In genomic region chr14:93003945-93004698, GRCh38 we compare ENCODE assay signal across 19 cellular contexts.
A peak's percentile ranks its signal among the peaks of the same experiment; 100 is the strongest.
DNase-seq lines count a peak whose midpoint lies in the region; ATAC-seq and TF ChIP-seq lines count a peak whose summit lies in the region.
"Had no signal": no experiment of that assay in that cellular context is flagged by ENCODE, and none has a peak within 500 bp of the region (broad histone marks: within the 10 kb centered on the region; RNA-seq: fewer than 3 reads in every experiment).

No MANE protein-coding gene starts in this region.

- ATAC-seq in T-helper 17 cell, result no peak
- ATAC-seq: activated CD4-positive, alpha-beta T cell treated with anti-CD3 and anti-CD28 coated beads for 36 hours; GM23338 had no signal

- TF ChIP-seq RAD21 in neural cell (conservative IDR thresholded peaks at IDR 0.05), result no peak

- peaks cover 3% of the 10 kb centered on the region for H3F3A ChIP-seq in neural cell (ENCODE audit: insufficient read depth, low read length, poor library complexity, severe bottlenecking)

- POLR2A ChIA-PET in RWPE1 (lab: Yijun Ruan, JAX; ENCODE audit: low non-redundant PET), result no interaction called here

- peak overlapping the region; percentile 74 for H3K27ac ChIP-seq in RWPE1
- peak overlapping the region; percentile 77 for H3K27ac ChIP-seq in neural cell (ENCODE audit: low read length)

- H3K4me2 ChIP-seq in neural cell (ENCODE audit: low read length), result no peak overlapping the region
- H3K4me2 ChIP-seq: GM23338 had no signal

- DNase-seq in AG10803 (ENCODE audit: low read depth), result peak; percentile 47
- DNase-seq in RWPE1 (ENCODE audit: low spot score), result no peak
- no peak for DNase-seq in activated gamma-delta T cell treated with Interleukin-2 at 50 U/mL for 16 hours
- DNase-seq in T-helper 17 cell, result no peak
- no peak for DNase-seq in GM20000 (ENCODE audit: low spot score)
- no peak for DNase-seq in osteocyte (ENCODE audit: extremely low spot score, unreplicated experiment)
- DNase-seq: ACHN; activated CD4-positive, alpha-beta T cell treated with anti-CD3 and anti-CD28 coated beads for 36 hours; activated naive CD4-positive, alpha-beta T cell treated with anti-CD3 and anti-CD28 coated beads, Interleukin-2, amount 50 U/mL, for 16 hours; activated T-cell treated with anti-CD3 and anti-CD28 coated beads for 4 hours; islet precursor cell; mesendoderm; NCI-H2029 treated with DMSO at 0.1 percent for 48 hours; occipital lobe; small intestine had no signal

- no peak for TF ChIP-seq CTCF in AG10803 (conservative IDR thresholded peaks at IDR 0.05; ENCODE audit: low read length)
- no peak for TF ChIP-seq CTCF in RWPE1 (conservative IDR thresholded peaks at IDR 0.05; ENCODE audit: low read depth)
- TF ChIP-seq CTCF in neural cell (IDR thresholded peaks at IDR 0.05; ENCODE audit: poor library complexity, severe bottlenecking), result no peak
- no peak for TF ChIP-seq CTCF in GM20000 (IDR thresholded peaks at IDR 0.05; ENCODE audit: extremely low read depth, missing control alignments)
- no peak for TF ChIP-seq CTCF in osteocyte (IDR thresholded peaks at IDR 0.05)

- H3K27me3 Mint-ChIP-seq in dendritic cell treated with granulocyte-macrophage colony-stimulating factor and Interleukin-4, amounts not matched to agents 40 ng/mL and 50 ng/mL, for 4 days, result no peaks in the 10 kb centered on the region
- no peaks in the 10 kb centered on the region for H3K27me3 Mint-ChIP-seq in T-helper 17 cell
- no peaks in the 10 kb centered on the region for H3K27me3 Mint-ChIP-seq in osteocyte (ENCODE audit: unreplicated experiment)
- H3K27me3 Mint-ChIP-seq: activated CD4-positive, alpha-beta T cell treated with anti-CD3 and anti-CD28 coated beads for 36 hours; central memory CD8-positive, alpha-beta T cell had no signal

- H3K79me2 ChIP-seq in neural cell (replicated peaks; ENCODE audit: insufficient read depth, low read length), result no peaks in the 10 kb centered on the region

- H3K27me3 ChIP-seq in neural cell (ENCODE audit: insufficient read depth, low read depth, low read length), result no peaks in the 10 kb centered on the region

- TF ChIP-seq EP300 in neural cell (conservative IDR thresholded peaks at IDR 0.05; ENCODE audit: poor library complexity, severe bottlenecking), result peak; percentile 63

- H3K9ac ChIP-seq in neural cell (ENCODE audit: low read length), result peak overlapping the region; percentile 55

- no peaks in the 10 kb centered on the region for H3K9me3 ChIP-seq in neural cell (ENCODE audit: low read length)
- no peaks in the 10 kb centered on the region for H3K9me3 ChIP-seq in T-helper 17 cell (ENCODE audit: control insufficient read depth, low read length, poor library complexity, severe bottlenecking)

- H3K9me3 Mint-ChIP-seq in dendritic cell treated with granulocyte-macrophage colony-stimulating factor and Interleukin-4, amounts not matched to agents 40 ng/mL and 50 ng/mL, for 4 days, result no peaks in the 10 kb centered on the region
- H3K9me3 Mint-ChIP-seq in osteocyte (ENCODE audit: unreplicated experiment), result no peaks in the 10 kb centered on the region
- H3K9me3 Mint-ChIP-seq: central memory CD8-positive, alpha-beta T cell; GM23338 had no signal

- peaks cover 81% of the 10 kb centered on the region for H3K4me1 Mint-ChIP-seq in dendritic cell treated with granulocyte-macrophage colony-stimulating factor and Interleukin-4, amounts not matched to agents 40 ng/mL and 50 ng/mL, for 4 days (ENCODE audit: low read depth)
- H3K4me1 Mint-ChIP-seq in T-helper 17 cell (peaks cover 16% of the 10 kb centered on the region), osteocyte (ENCODE audit: unreplicated experiment) (peaks cover 39% of the 10 kb centered on the region)
- H3K4me1 Mint-ChIP-seq: activated CD4-positive, alpha-beta T cell treated with anti-CD3 and anti-CD28 coated beads for 36 hours had no signal

- no peaks in the 10 kb centered on the region for H3K9me2 ChIP-seq in neural cell (ENCODE audit: insufficient read depth, low read length)

- H3K4me3 ChIP-seq in AG10803 (ENCODE audit: low read length), result no peak overlapping the region
- peak overlapping the region; percentile 32 for H3K4me3 ChIP-seq in neural cell (ENCODE audit: low read length)
- H3K4me3 ChIP-seq: GM23338 had no signal

- no peak overlapping the region for H2AFZ ChIP-seq in neural cell (ENCODE audit: low read depth, low read length)
- H2AFZ ChIP-seq: GM23338 had no signal

- H4K20me1 ChIP-seq in neural cell (ENCODE audit: insufficient read depth), result no peaks in the 10 kb centered on the region

- intact Hi-C loops in dendritic cell treated with granulocyte-macrophage colony-stimulating factor and Interleukin-4, amounts not matched to agents 40 ng/mL and 50 ng/mL, for 4 days (cut with micrococcal nuclease), result no loop called here

- H3K36me3 ChIP-seq in neural cell (ENCODE audit: insufficient read depth, low read length), result no peaks in the 10 kb centered on the region

- H3K27ac Mint-ChIP-seq in dendritic cell treated with granulocyte-macrophage colony-stimulating factor and Interleukin-4, amounts not matched to agents 40 ng/mL and 50 ng/mL, for 4 days, result peak overlapping the region; percentile 14
- H3K27ac Mint-ChIP-seq in T-helper 17 cell (no peak overlapping the region), osteocyte (ENCODE audit: unreplicated experiment) (no peak overlapping the region)
- H3K27ac Mint-ChIP-seq: activated CD4-positive, alpha-beta T cell treated with anti-CD3 and anti-CD28 coated beads for 36 hours had no signal

- CTCF ChIA-PET in RWPE1 (lab: Yijun Ruan, JAX), result no interaction called here

- H3K36me3 Mint-ChIP-seq in dendritic cell treated with granulocyte-macrophage colony-stimulating factor and Interleukin-4, amounts not matched to agents 40 ng/mL and 50 ng/mL, for 4 days (ENCODE audit: low read depth), result peaks cover 67% of the 10 kb centered on the region
- H3K36me3 Mint-ChIP-seq in T-helper 17 cell (ENCODE audit: low read depth), result peaks cover 3% of the 10 kb centered on the region
- H3K36me3 Mint-ChIP-seq in osteocyte (ENCODE audit: unreplicated experiment), result no peaks in the 10 kb centered on the region

- H3K4me3 Mint-ChIP-seq in dendritic cell treated with granulocyte-macrophage colony-stimulating factor and Interleukin-4, amounts not matched to agents 40 ng/mL and 50 ng/mL, for 4 days, result no peak overlapping the region
- H3K4me3 Mint-ChIP-seq in T-helper 17 cell (no peak overlapping the region), osteocyte (ENCODE audit: unreplicated experiment) (no peak overlapping the region)
- H3K4me3 Mint-ChIP-seq: activated CD4-positive, alpha-beta T cell treated with anti-CD3 and anti-CD28 coated beads for 36 hours; central memory CD8-positive, alpha-beta T cell; GM23338 had no signal

TF ChIP-seq in neural cell, 6 proteins besides CTCF, POLR2A, EP300 and RAD21:
- TF ChIP-seq MXI1 (conservative IDR thresholded peaks at IDR 0.05; ENCODE audit: poor library complexity, severe bottlenecking), result peak; percentile 5
- no peak for TF ChIP-seq TAF1 (IDR thresholded peaks at IDR 0.05; ENCODE audit: low read depth)
- TF ChIP-seq, protein P1, sequence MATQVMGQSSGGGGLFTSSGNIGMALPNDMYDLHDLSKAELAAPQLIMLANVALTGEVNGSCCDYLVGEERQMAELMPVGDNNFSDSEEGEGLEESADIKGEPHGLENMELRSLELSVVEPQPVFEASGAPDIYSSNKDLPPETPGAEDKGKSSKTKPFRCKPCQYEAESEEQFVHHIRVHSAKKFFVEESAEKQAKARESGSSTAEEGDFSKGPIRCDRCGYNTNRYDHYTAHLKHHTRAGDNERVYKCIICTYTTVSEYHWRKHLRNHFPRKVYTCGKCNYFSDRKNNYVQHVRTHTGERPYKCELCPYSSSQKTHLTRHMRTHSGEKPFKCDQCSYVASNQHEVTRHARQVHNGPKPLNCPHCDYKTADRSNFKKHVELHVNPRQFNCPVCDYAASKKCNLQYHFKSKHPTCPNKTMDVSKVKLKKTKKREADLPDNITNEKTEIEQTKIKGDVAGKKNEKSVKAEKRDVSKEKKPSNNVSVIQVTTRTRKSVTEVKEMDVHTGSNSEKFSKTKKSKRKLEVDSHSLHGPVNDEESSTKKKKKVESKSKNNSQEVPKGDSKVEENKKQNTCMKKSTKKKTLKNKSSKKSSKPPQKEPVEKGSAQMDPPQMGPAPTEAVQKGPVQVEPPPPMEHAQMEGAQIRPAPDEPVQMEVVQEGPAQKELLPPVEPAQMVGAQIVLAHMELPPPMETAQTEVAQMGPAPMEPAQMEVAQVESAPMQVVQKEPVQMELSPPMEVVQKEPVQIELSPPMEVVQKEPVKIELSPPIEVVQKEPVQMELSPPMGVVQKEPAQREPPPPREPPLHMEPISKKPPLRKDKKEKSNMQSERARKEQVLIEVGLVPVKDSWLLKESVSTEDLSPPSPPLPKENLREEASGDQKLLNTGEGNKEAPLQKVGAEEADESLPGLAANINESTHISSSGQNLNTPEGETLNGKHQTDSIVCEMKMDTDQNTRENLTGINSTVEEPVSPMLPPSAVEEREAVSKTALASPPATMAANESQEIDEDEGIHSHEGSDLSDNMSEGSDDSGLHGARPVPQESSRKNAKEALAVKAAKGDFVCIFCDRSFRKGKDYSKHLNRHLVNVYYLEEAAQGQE (IDR thresholded peaks at IDR 0.05; ENCODE audit: borderline replicate concordance), result peak; percentile 50
- peak; percentile 75 for TF ChIP-seq POLR2AphosphoS5 (IDR thresholded peaks at IDR 0.05)
TF ChIP-seq in neural cell: peak in this region for 3.
